ENCODE assay signal across 22 cellular contexts in genomic region chr5:23284656-23285055, GRCh38.
DNase-seq lines count a peak whose midpoint lies in the region; ATAC-seq and TF ChIP-seq lines count a peak whose summit lies in the region.
"Had no signal": no experiment of that assay in that cellular context is flagged by ENCODE, and none has a peak within 500 bp of the region (broad histone marks: within the 10 kb centered on the region; RNA-seq: fewer than 3 reads in every experiment).

No MANE protein-coding gene starts in this region.

- no peak for TF ChIP-seq POLR2A in spleen (IDR thresholded peaks at IDR 0.05)

- H3K9me3 ChIP-seq in HAP-1 (no peaks in the 10 kb centered on the region), SK-N-MC (ENCODE audit: low read depth, low read length) (no peaks in the 10 kb centered on the region), spleen (no peaks in the 10 kb centered on the region)
- H3K9me3 ChIP-seq: A549; BLaER1 treated with 17β-estradiol and CSF1 and Interleukin-3, amounts not matched to agents 10 nM and 100 nM had no signal

- TF ChIP-seq CTCF in spleen (IDR thresholded peaks at IDR 0.05 in 8 of 11, conservative IDR thresholded peaks at IDR 0.05 in 3 of 11): no peak

- no peak for ATAC-seq in HG03135 (IDR thresholded peaks at IDR 0.05; ENCODE audit: unreplicated experiment)
- ATAC-seq: A549, GM12878 had no signal

- H3K9ac ChIP-seq in SK-N-MC (ENCODE audit: insufficient read length): no peak overlapping the region
- H3K9ac ChIP-seq: BLaER1 treated with 17β-estradiol and CSF1 and Interleukin-3, amounts not matched to agents 10 nM and 100 nM had no signal

- in situ Hi-C loops in HAP-1 (cut with MboI; ENCODE audit: low sequenced_read_pairs): no loop called here

- H3K27ac ChIP-seq in SK-N-MC (0 out of 2 replicates have a peak overlapping the region, but pooled peaks have one; percentile 32), spleen (no peak overlapping the region)
- H3K27ac ChIP-seq: 22Rv1; A549; BLaER1 treated with 17β-estradiol and CSF1 and Interleukin-3, amounts not matched to agents 10 nM and 100 nM had no signal

- DNase-seq in HAP-1 (ENCODE audit: low spot score in 2 of 2) (peak; percentile 73 to 90), SK-N-MC (ENCODE audit: low read depth, low spot score) (no peak), fibroblast of gingiva (ENCODE audit: low read depth) (peak; percentile 11), spleen (no peak), NCI-H2227 (lab: John Stamatoyannopoulos, UW; ENCODE audit: unreplicated experiment) (no peak)
- DNase-seq: AML-193; CD4-positive, alpha-beta memory T cell; CD4-positive, CD25-positive, alpha-beta regulatory T cell; CD8-positive, alpha-beta memory T cell; COR-L47; DMS 273 treated with DMSO at 0.1 percent for 48 hours; DMS153; DMS53; DMS79; DND-41; EL; GDM1 had no signal

- H3K4me1 ChIP-seq in HAP-1: peaks cover 24% of the 10 kb centered on the region
- H3K4me1 ChIP-seq in spleen: no peaks in the 10 kb centered on the region
- H3K4me1 ChIP-seq: BLaER1 treated with 17β-estradiol and CSF1 and Interleukin-3, amounts not matched to agents 10 nM and 100 nM had no signal

- H3K27me3 ChIP-seq in HAP-1 (ENCODE audit: low read depth): no peaks in the 10 kb centered on the region
- no peaks in the 10 kb centered on the region for H3K27me3 ChIP-seq in spleen (replicated peaks in 1 of 7)
- H3K27me3 ChIP-seq: BLaER1 treated with 17β-estradiol and CSF1 and Interleukin-3, amounts not matched to agents 10 nM and 100 nM had no signal

- H3K4me3 ChIP-seq in HAP-1: no peak overlapping the region
- no peak overlapping the region for H3K4me3 ChIP-seq in SK-N-MC
- no peak overlapping the region for H3K4me3 ChIP-seq in spleen
- H3K4me3 ChIP-seq: A549; BLaER1 treated with 17β-estradiol and CSF1 and Interleukin-3, amounts not matched to agents 10 nM and 100 nM; GM12878 had no signal

- WGBS in spleen, 5 donors: 77 to 89% (median 82%) methylated on average over 2 of the region's 2 CpGs

- intact Hi-C loops in spleen (cut with DNase I; ENCODE audit: low total_unique reads): no loop called here

- H3K36me3 ChIP-seq in HAP-1 (replicated peaks) (no peaks in the 10 kb centered on the region), SK-N-MC (ENCODE audit: insufficient read depth, low read length) (no peaks in the 10 kb centered on the region), spleen (no peaks in the 10 kb centered on the region)
- H3K36me3 ChIP-seq: BLaER1 treated with 17β-estradiol and CSF1 and Interleukin-3, amounts not matched to agents 10 nM and 100 nM had no signal

Comparison
In these comparisons a context has a peak if more than half of its experiments do, and no peak if none do; other contexts are left out.
1. DNase-seq: peak in HAP-1 (2 of 2) and fibroblast of gingiva (single experiment); none in SK-N-MC (single experiment), spleen (single experiment) and NCI-H2227 (single experiment).